Comparison of ENCODE assay signal across 21 cellular contexts in the genomic region with DNA sequence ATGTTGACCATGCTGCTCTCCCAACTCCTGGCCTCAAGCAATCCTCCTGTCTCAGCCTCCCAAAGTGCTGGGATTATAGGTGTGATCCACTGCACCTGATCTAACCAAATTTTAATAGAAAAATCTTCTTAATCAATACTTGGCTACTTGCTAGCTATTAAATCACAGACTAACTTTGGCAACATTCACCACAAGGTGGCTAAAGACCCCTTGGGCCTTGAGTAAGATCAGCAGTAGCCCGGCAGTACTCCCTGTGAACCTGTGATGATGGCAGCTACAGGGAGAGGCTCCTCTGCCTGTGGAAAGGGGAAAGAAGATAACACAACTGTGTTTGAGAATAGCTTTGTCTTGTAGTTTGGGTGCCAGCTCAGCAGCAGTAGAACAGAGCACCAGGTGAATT.
"Had no signal": no experiment of that assay in that cellular context is flagged by ENCODE, and none has a peak within 500 bp of the region (broad histone marks: within the 10 kb centered on the region; RNA-seq: fewer than 3 reads in every experiment).

No MANE protein-coding gene starts in this region.

- H3K4me3 ChIP-seq: K562, SJSA1, SK-N-MC had no signal

- H3K9me3 ChIP-seq: SJSA1 had no signal

- H3K36me3 ChIP-seq: SJSA1 had no signal

- H3K4me2 ChIP-seq: KMS-11 had no signal

- DNase-seq: IMR-90, Kasumi-1, MM.1S, NCI-H1092 treated with DMSO at 0.1 percent for 48 hours, NCI-H1436, NCI-H187, NCI-H2029, NCI-H2081 treated with DMSO at 0.1 percent for 48 hours, NCI-H2171, NCI-H226, NCI-H446 treated with DMSO at 0.1 percent for 48 hours, NCI-H510A treated with DMSO at 0.1 percent for 48 hours, NCI-H526, Right ventricle myocardium superior, RPMI8226, SIG-M5 had no signal

- ATAC-seq: HepG2, K562 had no signal

- H3K27me3 ChIP-seq: SJSA1 had no signal

- H3K4me1 ChIP-seq: SJSA1 had no signal

- H3K9ac ChIP-seq: KMS-11 had no signal

- H3K27ac ChIP-seq: KMS-11, SJSA1, SK-N-MC had no signal
